In genomic region chr2:165357758-165358157, GRCh38 we compare ENCODE assay signal across 10 cellular contexts.
DNase-seq lines count a peak whose midpoint lies in the region; ATAC-seq, FAIRE-seq and TF ChIP-seq lines count a peak whose summit lies in the region.
"Had no signal": no experiment of that assay in that cellular context is flagged by ENCODE, and none has a peak within 500 bp of the region (broad histone marks: within the 10 kb centered on the region; RNA-seq: fewer than 3 reads in every experiment).

No MANE protein-coding gene starts in this region.

- ATAC-seq in GM21367 (IDR thresholded peaks at IDR 0.05; ENCODE audit: unreplicated experiment), result peak; percentile 74
- ATAC-seq in HG03469 (IDR thresholded peaks at IDR 0.05; ENCODE audit: unreplicated experiment), result peak; percentile 94
- no peak for ATAC-seq in GM19324 (IDR thresholded peaks at IDR 0.05; ENCODE audit: low FRiP score, unreplicated experiment)

- no peaks in the 10 kb centered on the region for H3K27me3 ChIP-seq in AG04450 (ENCODE audit: control insufficient read depth, insufficient read depth, low read length)
- H3K27me3 ChIP-seq in H1 (replicated peaks in 1 of 4; ENCODE audit: control insufficient read depth in 3 of 4, extremely low read depth in 1 of 4, insufficient read depth in 3 of 4, low read length in 3 of 4), result no peaks in the 10 kb centered on the region

- no peaks in the 10 kb centered on the region for H3K9me3 Mint-ChIP-seq in activated CD4-positive, alpha-beta T cell treated with anti-CD3 and anti-CD28 coated beads, Interleukin-2, amount 10 ng/mL, durations not matched to agents 24 days and 14 days

- no peak overlapping the region for H2AK5ac ChIP-seq in H1 (ENCODE audit: low read depth, low read length)

- TF ChIP-seq CTCF in AG04450 (IDR thresholded peaks at IDR 0.05; ENCODE audit: low read depth, low read length), result no peak
- TF ChIP-seq CTCF in H1 (IDR thresholded peaks at IDR 0.05; ENCODE audit: control extremely low read depth in 1 of 3, insufficient read depth in 1 of 3, low read depth in 1 of 3, low read length in 3 of 3), result no peak

- H3K4ac ChIP-seq in H1 (replicated peaks; ENCODE audit: insufficient read length, low read depth, low read length), result no peak overlapping the region

- H2BK120ac ChIP-seq in H1 (replicated peaks; ENCODE audit: low read depth, low read length), result no peak overlapping the region

- TF ChIP-seq RAD21 in H1 (IDR thresholded peaks at IDR 0.05 in 1 of 2, conservative IDR thresholded peaks at IDR 0.05 in 1 of 2; ENCODE audit: low read depth in 2 of 2, low read length in 2 of 2), result no peak

- no peak overlapping the region for H2BK5ac ChIP-seq in H1 (ENCODE audit: low read depth, low read length)

- peaks cover 0 to 3% (median 0%) of the 10 kb centered on the region in 4 experiments; a peak in 1 of 7 replicates for H3K4me1 ChIP-seq in H1 (replicated peaks in 1 of 4; ENCODE audit: control insufficient read depth in 3 of 4, insufficient read depth in 4 of 4, low read length in 3 of 4)

- no peaks in the 10 kb centered on the region for H4K20me1 ChIP-seq in H1 (replicated peaks in 1 of 2; ENCODE audit: control insufficient read depth in 1 of 2, insufficient read depth in 2 of 2, low read length in 2 of 2)

- no peak overlapping the region for H3K9ac ChIP-seq in H1 (replicated peaks in 1 of 4; ENCODE audit: extremely low read depth in 1 of 4, low read depth in 3 of 4, low read length in 3 of 4)

- H3K14ac ChIP-seq in H1 (ENCODE audit: insufficient read length), result no peak overlapping the region

- CTCF ChIA-PET in AG04450 (lab: Charles Lee) (no interaction called here), H1 (lab: Charles Lee; ENCODE audit: partially characterized antibody) (interaction anchor here (0.9 kb wide), 1 partner anchor 201 kb away, joined by 4 read pairs; no protein-coding TSS in a partner anchor)

- H3K36me3 Mint-ChIP-seq in activated CD4-positive, alpha-beta T cell treated with anti-CD3 and anti-CD28 coated beads, Interleukin-2, amount 10 ng/mL, durations not matched to agents 24 days and 14 days (ENCODE audit: low read depth), result no peaks in the 10 kb centered on the region
- H3K36me3 Mint-ChIP-seq: CD4-positive, CD25-positive, alpha-beta regulatory T cell had no signal

- H2AFZ ChIP-seq in H1 (ENCODE audit: low read length), result no peak overlapping the region; the same call in 1 of the 2 replicates

- TF ChIP-seq POLR2A in H1 (IDR thresholded peaks at IDR 0.05; ENCODE audit: control extremely low read depth in 1 of 2, low read depth in 2 of 2, low read length in 2 of 2), result no peak

- WGBS in H1 (ENCODE audit: extremely low coverage in 1 of 2, insufficient coverage in 1 of 2, insufficient read length in 1 of 2, insufficient replicate concordance in 2 of 2, low coverage in 1 of 2, low lambda C conversion rate in 2 of 2, missing lambda C conversion rate in 1 of 2), 2 experiments, result 68% methylated on average over 2 of the region's 2 CpGs; no CpG with 5 or more reads in 1 of the 2 experiments

- H3K79me2 ChIP-seq in H1 (ENCODE audit: control insufficient read depth in 1 of 2, insufficient read depth in 2 of 2, low read length in 2 of 2), result no peaks in the 10 kb centered on the region

- no peak overlapping the region for H4K8ac ChIP-seq in H1 (ENCODE audit: extremely low read depth, insufficient read depth, low read length)

- H3K23me2 ChIP-seq in H1 (ENCODE audit: low read depth, low read length), result no peaks in the 10 kb centered on the region

- FAIRE-seq in H1 (lab: Jason Lieb, UNC), result no peak

- H4K91ac ChIP-seq in H1 (replicated peaks; ENCODE audit: insufficient read length, low read length), result no peak overlapping the region

- intact Hi-C loops in activated CD4-positive, alpha-beta T cell treated with anti-CD3 and anti-CD28 coated beads, Interleukin-2, amount 10 ng/mL, durations not matched to agents 24 days and 14 days (cut with micrococcal nuclease), result no loop called here

- no peak overlapping the region for H2BK12ac ChIP-seq in H1 (ENCODE audit: low read depth, low read length)

- POLR2A ChIA-PET in AG04450 (lab: Yijun Ruan, JAX), result no interaction called here
- POLR2A ChIA-PET in H1 (lab: Charles Lee; ENCODE audit: partially characterized antibody), result no interaction called here

- no peaks in the 10 kb centered on the region for H3K4me1 Mint-ChIP-seq in activated CD4-positive, alpha-beta T cell treated with anti-CD3 and anti-CD28 coated beads, Interleukin-2, amount 10 ng/mL, durations not matched to agents 24 days and 14 days
- H3K4me1 Mint-ChIP-seq: CD4-positive, CD25-positive, alpha-beta regulatory T cell had no signal

- TF ChIP-seq EP300 in H1 (IDR thresholded peaks at IDR 0.05; ENCODE audit: borderline replicate concordance in 1 of 2, low read depth in 2 of 2, low read length in 2 of 2), result no peak

- no peak overlapping the region for H3K4me3 Mint-ChIP-seq in activated CD4-positive, alpha-beta T cell treated with anti-CD3 and anti-CD28 coated beads, Interleukin-2, amount 10 ng/mL, durations not matched to agents 24 days and 14 days
- H3K4me3 Mint-ChIP-seq: CD4-positive, CD25-positive, alpha-beta regulatory T cell had no signal

- H3K27ac ChIP-seq in AG04450 (ENCODE audit: low read depth, low read length) (no peak overlapping the region), H1 (ENCODE audit: low read depth, low read length) (no peak overlapping the region)

- no peak overlapping the region for H3K4me2 ChIP-seq in H1 (ENCODE audit: insufficient read depth in 1 of 2, low read depth in 2 of 2, low read length in 2 of 2)

- no peak overlapping the region for H2BK15ac ChIP-seq in H1 (ENCODE audit: low read length)

- no peak overlapping the region for H3K56ac ChIP-seq in H1 (replicated peaks; ENCODE audit: insufficient read length, low read depth, low read length)

- H3K36me3 ChIP-seq in H1 (ENCODE audit: control insufficient read depth in 2 of 4, insufficient read depth in 4 of 4, low read length in 3 of 4), result no peaks in the 10 kb centered on the region

- peak; percentile 29 for DNase-seq in AG04450 (ENCODE audit: low read depth, low spot score)
- no peak for DNase-seq in H1 (ENCODE audit: low read depth in 1 of 2, low spot score in 2 of 2)
- no peak for DNase-seq in NCI-H748 (lab: John Stamatoyannopoulos, UW; ENCODE audit: unreplicated experiment)
- DNase-seq in activated CD4-positive, alpha-beta T cell treated with anti-CD3 and anti-CD28 coated beads, Interleukin-2, amount 10 ng/mL, durations not matched to agents 24 days and 14 days, result no peak
- no peak for DNase-seq in T1000 (lab: John Stamatoyannopoulos, UW)

- H3K27ac Mint-ChIP-seq in activated CD4-positive, alpha-beta T cell treated with anti-CD3 and anti-CD28 coated beads, Interleukin-2, amount 10 ng/mL, durations not matched to agents 24 days and 14 days, result no peak overlapping the region
- H3K27ac Mint-ChIP-seq: CD4-positive, CD25-positive, alpha-beta regulatory T cell had no signal

- H2BK20ac ChIP-seq in H1 (ENCODE audit: low read length), result no peak overlapping the region

- H3K27me3 Mint-ChIP-seq in activated CD4-positive, alpha-beta T cell treated with anti-CD3 and anti-CD28 coated beads, Interleukin-2, amount 10 ng/mL, durations not matched to agents 24 days and 14 days, result no peaks in the 10 kb centered on the region
- H3K27me3 Mint-ChIP-seq: CD4-positive, CD25-positive, alpha-beta regulatory T cell had no signal

- H3K23ac ChIP-seq in H1 (ENCODE audit: insufficient read length), result no peak overlapping the region

- no peak overlapping the region for H4K5ac ChIP-seq in H1 (ENCODE audit: insufficient read length, low read depth, low read length)

- H3K9me3 ChIP-seq in AG04450 (ENCODE audit: control insufficient read depth, insufficient read depth, low read length) (no peaks in the 10 kb centered on the region), H1 (ENCODE audit: insufficient read depth in 2 of 2, low read depth in 1 of 2, low read length in 1 of 2) (no peaks in the 10 kb centered on the region)

- H3K18ac ChIP-seq in H1 (ENCODE audit: extremely low read depth, low read length), result no peak overlapping the region

- H3K4me3 ChIP-seq in AG04450 (ENCODE audit: low read depth, low read length), result no peak overlapping the region
- no peak overlapping the region for H3K4me3 ChIP-seq in H1 (ENCODE audit: extremely low read depth in 1 of 4, insufficient read depth in 2 of 4, low read depth in 3 of 4, low read length in 4 of 4)
- H3K4me3 ChIP-seq: lung had no signal

- H3K79me1 ChIP-seq in H1 (ENCODE audit: low read depth, low read length), result no peaks in the 10 kb centered on the region

TF ChIP-seq in H1, 55 proteins besides CTCF, POLR2A, EP300 and RAD21:
- TF ChIP-seq MAFK (IDR thresholded peaks at IDR 0.05; ENCODE audit: low read depth, low read length), result peak; percentile 80
- peak; percentile 92 for TF ChIP-seq BACH1 (IDR thresholded peaks at IDR 0.05; ENCODE audit: low read length)
- TF ChIP-seq CREB1 (IDR thresholded peaks at IDR 0.05), result no peak
